8 cellular contexts compared by ENCODE assay signal in the genomic region with DNA sequence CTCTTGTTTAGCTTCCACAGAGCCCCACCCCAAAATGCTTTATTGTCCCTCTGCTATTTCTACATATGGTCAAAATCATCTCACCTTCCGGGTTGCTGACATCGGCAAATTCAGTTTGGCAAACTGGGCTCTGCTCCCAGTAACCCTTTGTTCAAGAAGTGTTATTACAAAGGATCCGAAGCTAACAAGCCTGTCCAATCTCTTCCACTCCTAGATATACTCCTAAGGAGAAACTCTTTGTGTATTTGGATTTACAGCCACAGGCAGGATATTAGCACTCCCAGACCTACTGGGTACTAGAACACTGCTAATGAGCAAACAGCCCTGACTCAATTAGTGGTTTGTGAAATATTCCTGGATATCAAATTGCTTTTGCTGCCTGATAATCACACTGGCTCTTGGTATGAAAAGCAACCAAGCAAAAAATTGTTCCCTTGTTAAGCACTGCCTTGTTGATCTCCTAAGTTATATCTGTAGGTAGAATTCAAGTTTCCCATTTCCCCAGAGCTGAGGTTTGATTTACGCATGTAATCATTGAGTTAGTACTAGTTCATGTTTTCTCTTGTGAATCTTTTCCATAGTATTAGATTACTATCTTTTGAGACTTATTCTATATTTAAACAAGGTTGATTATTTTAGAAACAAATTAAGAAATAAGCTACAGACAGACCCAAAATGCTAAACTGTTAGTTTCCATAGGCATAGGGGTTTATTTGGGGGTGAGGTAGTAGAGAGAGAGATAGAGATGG. TPM values are rescaled to one million over a fixed set of nuclear protein-coding genes. Genes with fewer than 3 reads are reported as not detected.
DNase-seq lines count a peak whose midpoint lies in the region; ATAC-seq and TF ChIP-seq lines count a peak whose summit lies in the region.

No MANE protein-coding gene starts in this region.

- H3K9me3 Mint-ChIP-seq in effector memory CD8-positive, alpha-beta T cell: peaks cover 0 to 2% of the 10 kb centered on the region in 2 donors
- peaks cover 0 to 17% (median 0%) of the 10 kb centered on the region in 11 donors for H3K9me3 Mint-ChIP-seq in naive thymus-derived CD4-positive, alpha-beta T cell

- H3K36me3 Mint-ChIP-seq in effector memory CD8-positive, alpha-beta T cell (ENCODE audit: insufficient read depth): peaks cover 66% of the 10 kb centered on the region
- peaks cover 0 to 23% (median 0%) of the 10 kb centered on the region in 5 donors for H3K36me3 Mint-ChIP-seq in naive thymus-derived CD4-positive, alpha-beta T cell

- POLR2A ChIA-PET in naive thymus-derived CD4-positive, alpha-beta T cell (lab: Charles Lee): interaction anchor here (0.9 kb wide), 1 partner anchor 272 kb away, joined by 3 read pairs; no protein-coding TSS in a partner anchor

- peak overlapping the region; percentile 91 to 93 for H3K4me3 Mint-ChIP-seq in effector memory CD8-positive, alpha-beta T cell
- peak overlapping the region in 7 of 10 donors; percentile 2 to 94 (median 38) for H3K4me3 Mint-ChIP-seq in naive thymus-derived CD4-positive, alpha-beta T cell

- CTCF ChIA-PET in naive thymus-derived CD4-positive, alpha-beta T cell (lab: Charles Lee): no interaction called here

- peaks cover 0 to 15% (median 7%) of the 10 kb centered on the region in 9 donors for H3K36me3 ChIP-seq in heart left ventricle
- peaks cover 0 to 19% (median 0%) of the 10 kb centered on the region in 3 experiments for H3K36me3 ChIP-seq in naive thymus-derived CD4-positive, alpha-beta T cell (ENCODE audit: control insufficient read depth in 2 of 3, insufficient read depth in 3 of 3, low read length in 3 of 3)

- no peaks in the 10 kb centered on the region for H3K9me3 ChIP-seq in heart left ventricle
- H3K9me3 ChIP-seq in naive thymus-derived CD4-positive, alpha-beta T cell (ENCODE audit: control insufficient read depth in 2 of 3, low read length in 3 of 3): no peaks in the 10 kb centered on the region

- WGBS in heart left ventricle, 4 donors: 11 to 28% (median 25%) methylated on average over 4 of the region's 4 CpGs

- no peak for TF ChIP-seq POLR2A in heart left ventricle (IDR thresholded peaks at IDR 0.05)

- DNase-seq in heart left ventricle (peak in 4 of 5 donors; percentile 22 to 39 (median 30)), Right ventricle myocardium superior (no peak), HuH-7.5 (ENCODE audit: low spot score) (no peak)
- DNase-seq in effector memory CD8-positive, alpha-beta T cell: peak; percentile 24 to 30 (median 26)
- DNase-seq in naive thymus-derived CD4-positive, alpha-beta T cell: peak in 4 of 9 donors; percentile 9 to 20 (median 14)
- DNase-seq in NK-92 treated with Interleukin-12 subunit alpha and Interleukin-12 subunit beta, amount 100 ng/mL, for 24 hours (lab: John Stamatoyannopoulos, UW): no peak

- H3K27me3 ChIP-seq in heart left ventricle: no peaks in the 10 kb centered on the region
- H3K27me3 ChIP-seq in naive thymus-derived CD4-positive, alpha-beta T cell (ENCODE audit: control insufficient read depth in 2 of 2, insufficient read depth in 2 of 2, low read length in 2 of 2): peaks cover 0 to 4% of the 10 kb centered on the region in 2 donors

- H3K4me3 ChIP-seq in heart left ventricle: peak overlapping the region in 10 of 12 donors; percentile 59 to 99 (median 92)
- H3K4me3 ChIP-seq in naive thymus-derived CD4-positive, alpha-beta T cell (ENCODE audit: low read length): no peak overlapping the region

- TF ChIP-seq CTCF in heart left ventricle (IDR thresholded peaks at IDR 0.05): no peak

- ATAC-seq in heart left ventricle: no peak
- no peak for ATAC-seq in Right ventricle myocardium superior (ENCODE audit: poor library complexity)
- no peak for ATAC-seq in effector memory CD8-positive, alpha-beta T cell (replicated peaks)
- ATAC-seq in naive thymus-derived CD4-positive, alpha-beta T cell: no peak
- no peak for ATAC-seq in HG03520 (IDR thresholded peaks at IDR 0.05; ENCODE audit: unreplicated experiment)

- peaks cover 0 to 8% of the 10 kb centered on the region in 2 donors for H3K27me3 Mint-ChIP-seq in effector memory CD8-positive, alpha-beta T cell
- H3K27me3 Mint-ChIP-seq in naive thymus-derived CD4-positive, alpha-beta T cell: peaks cover 0 to 10% (median 3%) of the 10 kb centered on the region in 5 donors

- peak overlapping the region; percentile 100 for H3K27ac Mint-ChIP-seq in effector memory CD8-positive, alpha-beta T cell
- peak overlapping the region in 3 of 9 donors; percentile 8 to 51 (median 48) for H3K27ac Mint-ChIP-seq in naive thymus-derived CD4-positive, alpha-beta T cell

- peaks cover 24 to 26% of the 10 kb centered on the region in 2 donors for H3K4me1 Mint-ChIP-seq in effector memory CD8-positive, alpha-beta T cell (ENCODE audit: low read depth in 2 of 2)
- peaks cover 7 to 27% (median 17%) of the 10 kb centered on the region in 7 donors for H3K4me1 Mint-ChIP-seq in naive thymus-derived CD4-positive, alpha-beta T cell

- peak overlapping the region in 9 of 12 donors; percentile 28 to 100 (median 97) for H3K27ac ChIP-seq in heart left ventricle
- no peak overlapping the region for H3K27ac ChIP-seq in naive thymus-derived CD4-positive, alpha-beta T cell (ENCODE audit: low read depth, low read length)

- intact Hi-C loops in heart left ventricle (cut with DNase I) (loop anchor here (2.0 to 10.0 kb wide), 23 partner anchors 38 to 975 kb away; partner anchors contain the start of gene FGGY (in 4 of the 10)), Right ventricle myocardium superior (cut with DNase I) (loop anchor here (5.0 to 10.0 kb wide), 5 partner anchors 105 to 917 kb away; no protein-coding TSS in a partner anchor)
- intact Hi-C loops in naive thymus-derived CD4-positive, alpha-beta T cell (cut with micrococcal nuclease): loop anchor here (2.0 to 10.0 kb wide), 5 partner anchors 39 to 795 kb away; partner anchors contain the start of gene OMA1 (in 1 of the 2)

- peaks cover 0 to 18% (median 12%) of the 10 kb centered on the region in 12 donors for H3K4me1 ChIP-seq in heart left ventricle
- peaks cover 7 to 8% of the 10 kb centered on the region in 2 donors for H3K4me1 ChIP-seq in naive thymus-derived CD4-positive, alpha-beta T cell (ENCODE audit: control insufficient read depth in 2 of 2, insufficient read depth in 2 of 2, low read length in 2 of 2)

TF ChIP-seq in PFSK-1, 5 proteins besides CTCF, POLR2A, EP300 and RAD21:
- TF ChIP-seq TAF1 (IDR thresholded peaks at IDR 0.05; ENCODE audit: borderline replicate concordance, insufficient read depth, low read length): no peak
- peak; percentile 37; the same call in 1 of the 2 replicates for TF ChIP-seq SIN3A (IDR thresholded peaks at IDR 0.05; ENCODE audit: borderline replicate concordance, insufficient read depth, low read length)
- TF ChIP-seq POLR2AphosphoS5 (IDR thresholded peaks at IDR 0.05; ENCODE audit: low read depth, low read length): peak; percentile 44; the same call in 1 of the 2 replicates

RNA-seq across cellular contexts. Expression of gene JUN, which starts 3.8 kb away (rescaled TPM):
- total RNA-seq in heart left ventricle (100 to 1,000 TPM in 1 of 9 donors, 10 to 100 TPM in 8; 57.1 to 128 (median 82.8) TPM), Right ventricle myocardium superior (54.8 TPM)
- polyA plus RNA-seq in heart left ventricle: 100 to 1,000 TPM in 1 of 2 donors, 10 to 100 TPM in 1; 71.6 to 133 TPM
- polyA plus RNA-seq in PFSK-1 (2012; ENCODE audit: insufficient read length, low read depth): 20.4 TPM
- total RNA-seq in naive thymus-derived CD4-positive, alpha-beta T cell: 1,000 to 10,000 TPM in 2 of 5 experiments, 10 to 100 TPM in 3; 17.9 to 1,362 (median 41.2) TPM
- polyA plus RNA-seq in naive thymus-derived CD4-positive, alpha-beta T cell: 10 to 100 TPM; 21.9 to 30.1 TPM

Comparison
In these comparisons a context has a peak if more than half of its experiments do, and no peak if none do; other contexts are left out.
1. DNase-seq: peak in heart left ventricle (4 of 5) and effector memory CD8-positive, alpha-beta T cell (3 of 3); none in Right ventricle myocardium superior (single experiment), HuH-7.5 (single experiment) and NK-92 treated with Interleukin-12 subunit alpha and Interleukin-12 subunit beta, amount 100 ng/mL, for 24 hours (single experiment).